ENCODE assay signal across 1 cellular context in the genomic region with DNA sequence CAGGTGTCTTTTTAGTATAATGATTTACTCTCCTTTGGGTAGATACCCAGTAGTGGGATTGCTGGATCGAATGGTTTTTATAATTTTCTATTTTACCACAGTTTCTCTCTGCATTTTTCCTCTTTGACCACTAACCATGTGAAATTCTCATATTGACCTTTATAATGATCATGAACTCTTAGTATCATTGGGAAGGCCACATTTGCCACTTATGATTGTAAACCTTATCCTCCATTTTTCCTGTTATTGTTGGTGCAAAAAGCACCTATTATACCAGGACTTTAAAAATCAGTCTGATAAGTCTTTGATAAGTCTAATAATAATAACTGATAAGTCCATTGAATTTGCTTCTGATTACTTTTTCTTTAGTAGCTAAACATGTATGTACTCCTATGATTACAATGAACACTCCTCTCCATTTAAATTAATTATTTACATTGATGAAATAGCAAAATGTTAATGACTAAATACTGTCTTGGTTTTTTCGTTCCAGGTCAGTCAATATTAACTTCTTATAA.
TF ChIP-seq lines count a peak whose summit lies in the region.

No MANE protein-coding gene starts in this region.

TF ChIP-seq in IMR-90, 13 proteins besides CTCF, POLR2A, EP300 and RAD21:
- TF ChIP-seq MXI1 (IDR thresholded peaks at IDR 0.05; ENCODE audit: borderline replicate concordance, low read depth, low read length) (no peak), BHLHE40 (IDR thresholded peaks at IDR 0.05; ENCODE audit: low read depth, low read length) (no peak), RFX5 (IDR thresholded peaks at IDR 0.05; ENCODE audit: low read depth, low read length) (no peak), MAFK (IDR thresholded peaks at IDR 0.05; ENCODE audit: low read depth, low read length) (no peak), NFE2L2 (IDR thresholded peaks at IDR 0.05; ENCODE audit: low read depth, low read length) (no peak), SMC3 (IDR thresholded peaks at IDR 0.05; ENCODE audit: low read depth, low read length) (no peak), CHD1 (IDR thresholded peaks at IDR 0.05; ENCODE audit: low read depth, low read length) (no peak)
